Comparison of ENCODE assay signal across 8 cellular contexts in the genomic region with DNA sequence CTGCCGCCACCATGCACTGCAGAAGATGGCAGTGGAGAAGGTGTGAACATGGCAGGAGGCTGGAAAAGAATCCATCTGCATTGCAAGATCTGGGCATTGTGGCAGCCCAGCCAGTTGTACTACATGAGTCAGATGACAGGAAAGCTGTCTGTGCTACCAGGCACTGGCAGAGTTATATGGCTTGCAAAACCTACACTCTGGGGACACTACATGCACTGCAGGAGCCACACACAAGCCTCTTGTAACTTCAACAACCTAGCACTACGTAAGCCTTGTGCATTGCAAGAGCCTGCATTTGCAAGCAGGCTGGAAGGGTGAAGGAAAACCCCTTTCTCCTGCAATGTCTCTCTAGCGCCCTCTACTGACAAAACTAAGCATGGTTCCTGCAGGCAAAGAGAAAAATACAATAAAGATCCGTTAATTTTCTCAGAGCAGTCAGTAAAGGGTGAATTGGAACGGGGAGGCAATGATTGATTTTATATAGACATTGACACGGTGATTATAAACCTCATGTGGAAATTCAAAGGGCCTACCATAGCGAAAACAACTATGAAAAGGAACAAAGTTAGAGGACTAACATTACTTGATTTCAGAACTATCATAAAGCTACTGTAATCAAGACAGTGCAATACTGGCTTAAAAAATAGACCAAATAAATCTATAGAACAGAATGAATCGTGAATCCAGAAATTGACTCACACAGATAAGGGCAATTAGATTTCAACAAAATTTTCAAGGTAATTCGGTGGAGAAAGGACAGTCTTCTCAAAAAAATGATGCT. TPM values are rescaled to one million over a fixed set of nuclear protein-coding genes. Genes with fewer than 3 reads are reported as not detected.
A peak's percentile ranks its signal among the peaks of the same experiment; 100 is the strongest.
DNase-seq lines count a peak whose midpoint lies in the region; ATAC-seq and TF ChIP-seq lines count a peak whose summit lies in the region.

No MANE protein-coding gene starts in this region.

- H3K4me1 ChIP-seq in GM23338 (ENCODE audit: insufficient read depth) (peaks cover 9% of the 10 kb centered on the region), SJSA1 (replicated peaks) (peaks cover 6% of the 10 kb centered on the region; the same call in 1 of the 2 replicates), heart right ventricle (peaks cover 0 to 22% (median 8%) of the 10 kb centered on the region in 9 donors)

- H3K27me3 Mint-ChIP-seq in GM23338 (ENCODE audit: insufficient read depth, low read depth, poor library complexity): peaks cover 8% of the 10 kb centered on the region
- peaks cover 22% of the 10 kb centered on the region for H3K27me3 Mint-ChIP-seq in activated naive CD8-positive, alpha-beta T cell treated with anti-CD3 and anti-CD28 coated beads, Interleukin-2, amount 10 ng/mL, durations not matched to agents 7 days and 5 days

- H3K27ac ChIP-seq in GM23338 (ENCODE audit: low read depth) (no peak overlapping the region), SJSA1 (no peak overlapping the region), heart right ventricle (no peak overlapping the region)

- H3K9me2 ChIP-seq in GM23338 (ENCODE audit: insufficient read depth): no peaks in the 10 kb centered on the region

- H3K4me2 ChIP-seq in GM23338: no peak overlapping the region

- ATAC-seq in GM23338 (peak; percentile 96), heart right ventricle (peak; percentile 52 to 90 (median 73))
- peak; percentile 59 for ATAC-seq in activated naive CD8-positive, alpha-beta T cell treated with anti-CD3 and anti-CD28 coated beads, Interleukin-2, amount 10 ng/mL, durations not matched to agents 7 days and 5 days (ENCODE audit: low read depth)

- DNase-seq in GM06990 (ENCODE audit: extremely low read depth, insufficient read length) (no peak), GM23338 (ENCODE audit: low spot score) (peak; percentile 88), LHCN-M2 (ENCODE audit: low read depth) (peak; percentile 72), SJSA1 (ENCODE audit: low read depth in 1 of 2, low spot score in 2 of 2) (peak; percentile 61 to 69), heart right ventricle (peak in 1 of 2 donors; percentile 68), retina (peak; percentile 59), mesenteric fat pad (ENCODE audit: low spot score) (no peak)
- DNase-seq in activated naive CD8-positive, alpha-beta T cell treated with anti-CD3 and anti-CD28 coated beads, Interleukin-2, amount 10 ng/mL, durations not matched to agents 7 days and 5 days: peak; percentile 36

- H3K9me3 ChIP-seq in SJSA1 (replicated peaks) (no peaks in the 10 kb centered on the region), heart right ventricle (no peaks in the 10 kb centered on the region)

- H3F3A ChIP-seq in GM23338 (replicated peaks; ENCODE audit: low read depth): no peaks in the 10 kb centered on the region

- H3K36me3 ChIP-seq in GM06990 (ENCODE audit: control insufficient read depth, insufficient read depth, low read length) (no peaks in the 10 kb centered on the region), GM23338 (ENCODE audit: insufficient read depth) (no peaks in the 10 kb centered on the region), SJSA1 (no peaks in the 10 kb centered on the region), heart right ventricle (peaks cover 0 to 31% (median 0%) of the 10 kb centered on the region in 9 donors)

- peak; percentile 96 for TF ChIP-seq CTCF in GM06990 (IDR thresholded peaks at IDR 0.05; ENCODE audit: insufficient read depth, low read length, poor library complexity, severe bottlenecking)
- TF ChIP-seq CTCF in GM23338 (conservative IDR thresholded peaks at IDR 0.05; ENCODE audit: low read depth in 2 of 2): peak; percentile 96 to 99
- TF ChIP-seq CTCF in heart right ventricle (IDR thresholded peaks at IDR 0.05): peak; percentile 94 to 99 (median 96)

- H3K79me2 ChIP-seq in GM23338 (replicated peaks; ENCODE audit: insufficient read depth): no peaks in the 10 kb centered on the region

- POLR2A ChIA-PET in activated naive CD8-positive, alpha-beta T cell treated with anti-CD3 and anti-CD28 coated beads, Interleukin-2, amount 10 ng/mL, durations not matched to agents 7 days and 5 days (lab: Charles Lee): no interaction called here

- peaks cover 2% of the 10 kb centered on the region; the same call in 1 of the 2 replicates for H3K27me3 ChIP-seq in GM06990 (replicated peaks; ENCODE audit: control insufficient read depth, insufficient read depth, low read length)
- no peaks in the 10 kb centered on the region for H3K27me3 ChIP-seq in GM23338 (ENCODE audit: insufficient read depth)
- no peaks in the 10 kb centered on the region for H3K27me3 ChIP-seq in SJSA1 (replicated peaks)
- H3K27me3 ChIP-seq in heart right ventricle: no peaks in the 10 kb centered on the region

- no peaks in the 10 kb centered on the region for H3K9me3 Mint-ChIP-seq in GM23338
- no peaks in the 10 kb centered on the region for H3K9me3 Mint-ChIP-seq in activated naive CD8-positive, alpha-beta T cell treated with anti-CD3 and anti-CD28 coated beads, Interleukin-2, amount 10 ng/mL, durations not matched to agents 7 days and 5 days

- intact Hi-C loops in heart right ventricle (cut with DNase I): loop anchor here in 8 of 10 donors (5.0 to 10.0 kb wide), 8 partner anchors 191 to 771 kb away; a partner anchor contains a TSS

- H3K4me1 Mint-ChIP-seq in GM23338: peaks cover 13% of the 10 kb centered on the region
- H3K4me1 Mint-ChIP-seq in activated naive CD8-positive, alpha-beta T cell treated with anti-CD3 and anti-CD28 coated beads, Interleukin-2, amount 10 ng/mL, durations not matched to agents 7 days and 5 days: peaks cover 9% of the 10 kb centered on the region

- H3K4me3 ChIP-seq in GM06990 (replicated peaks; ENCODE audit: low read depth, low read length) (no peak overlapping the region), GM23338 (no peak overlapping the region), SJSA1 (no peak overlapping the region), heart right ventricle (no peak overlapping the region)

- WGBS in heart right ventricle, 2 donors: 30 to 32% methylated on average over 9 of the region's 9 CpGs

- H3K36me3 Mint-ChIP-seq in GM23338 (ENCODE audit: low read depth): no peaks in the 10 kb centered on the region
- no peaks in the 10 kb centered on the region for H3K36me3 Mint-ChIP-seq in activated naive CD8-positive, alpha-beta T cell treated with anti-CD3 and anti-CD28 coated beads, Interleukin-2, amount 10 ng/mL, durations not matched to agents 7 days and 5 days

- H3K4me3 Mint-ChIP-seq in GM23338: no peak overlapping the region
- no peak overlapping the region for H3K4me3 Mint-ChIP-seq in activated naive CD8-positive, alpha-beta T cell treated with anti-CD3 and anti-CD28 coated beads, Interleukin-2, amount 10 ng/mL, durations not matched to agents 7 days and 5 days

- no peak overlapping the region; the same call in 1 of the 2 replicates for H2AFZ ChIP-seq in GM23338

- H3K27ac Mint-ChIP-seq in GM23338: no peak overlapping the region
- H3K27ac Mint-ChIP-seq in activated naive CD8-positive, alpha-beta T cell treated with anti-CD3 and anti-CD28 coated beads, Interleukin-2, amount 10 ng/mL, durations not matched to agents 7 days and 5 days: no peak overlapping the region

- H4K20me1 ChIP-seq in GM23338 (replicated peaks; ENCODE audit: insufficient read depth): no peaks in the 10 kb centered on the region

TF ChIP-seq in GM23338, 12 proteins besides CTCF, POLR2A, EP300 and RAD21 (continues in another document):
- no peak for TF ChIP-seq JUNB (IDR thresholded peaks at IDR 0.05; ENCODE audit: unreplicated experiment)

RNA-seq across cellular contexts. Expression of a gene that starts 26.2 kb away (rescaled TPM):
- 2.6 and 2.8 TPM in 2 replicates for total RNA-seq in GM23338 (2014; rRNA removed; shearing (Covaris generic))
- polyA plus RNA-seq in GM23338 (2016; fragmentation: Nextera tagmentation; extraction: Ambion mirVana): 0.95 and 1.3 TPM in 2 replicates
- total RNA-seq in LHCN-M2 (2014; rRNA removed): 4.9 and 5.7 TPM in 2 replicates
- polyA plus RNA-seq in LHCN-M2 (2012): 1.3 TPM
- total RNA-seq in SJSA1 (2014; rRNA removed; shearing (Covaris generic)): not detected in 2 replicates
- not detected for total RNA-seq in activated naive CD8-positive, alpha-beta T cell treated with anti-CD3 and anti-CD28 coated beads, Interleukin-2, amount 10 ng/mL, durations not matched to agents 7 days and 5 days
- 1 to 10 TPM in 6 of 10 donors, under 1 TPM in 4; 0.89 to 4.2 (median 1.5) TPM for total RNA-seq in heart right ventricle
- polyA plus RNA-seq in heart right ventricle: 1 to 10 TPM; 1.3 to 7.0 TPM
- total RNA-seq in mesenteric fat pad: 1.7 TPM

Comparison
In these comparisons a context has a peak if more than half of its experiments do, and no peak if none do; other contexts are left out.
1. DNase-seq: peak in GM23338 (single experiment), LHCN-M2 (single experiment), SJSA1 (2 of 2), activated naive CD8-positive, alpha-beta T cell treated with anti-CD3 and anti-CD28 coated beads, Interleukin-2, amount 10 ng/mL, durations not matched to agents 7 days and 5 days (single experiment) and retina (single experiment); none in GM06990 (single experiment) and mesenteric fat pad (single experiment).
2. Peak in every context shown above with its lines, with median percentiles within 50 percentile points of each other: CTCF ChIP-seq and ATAC-seq.